ENCODE assay signal across 35 cellular contexts in genomic region chr17:49887744-49888360, GRCh38. TPM values are rescaled to one million over a fixed set of nuclear protein-coding genes. Genes with fewer than 3 reads are reported as not detected.
DNase-seq lines count a peak whose midpoint lies in the region; ATAC-seq, FAIRE-seq and TF ChIP-seq lines count a peak whose summit lies in the region.
"Had no signal": no experiment of that assay in that cellular context is flagged by ENCODE, and none has a peak within 500 bp of the region (broad histone marks: within the 10 kb centered on the region; RNA-seq: fewer than 3 reads in every experiment).

No MANE protein-coding gene starts in this region.

- POLR2A ChIA-PET in HepG2 (lab: Yijun Ruan, JAX) (interaction anchor here (1.0 to 1.3 kb wide), 6 partner anchors 11 to 111 kb away, joined by 3 to 5 read pairs (median 3); no protein-coding TSS in a partner anchor), GM10248 (lab: Yijun Ruan, JAX) (no interaction called here)

- TF ChIP-seq POLR2A in HepG2 (IDR thresholded peaks at IDR 0.05; ENCODE audit: insufficient read depth in 1 of 2, low read depth in 2 of 2, low read length in 2 of 2) = no peak
- TF ChIP-seq POLR2A in right lobe of liver (IDR thresholded peaks at IDR 0.05) = no peak

- H3K27me3 Mint-ChIP-seq in neural crest cell (ENCODE audit: low read depth) = peaks cover 30% of the 10 kb centered on the region

- no peak overlapping the region for H3K9ac ChIP-seq in HepG2 (ENCODE audit: insufficient read depth, low read depth, low read length)

- no peak overlapping the region for H3K4me3 Mint-ChIP-seq in neural crest cell
- H3K4me3 Mint-ChIP-seq: activated naive CD4-positive, alpha-beta T cell treated with anti-CD3 and anti-CD28 coated beads, Interleukin-2, amount 10 ng/mL, durations not matched to agents 7 days and 5 days; activated T-helper 1 cell treated with anti-CD3 and anti-CD28 coated beads, Interleukin-12 subunit alpha, Interleukin-12 subunit beta, Interleukin-2, Interleukin-4 antibody, amounts not matched to agents 30 ng/mL and 10 ng/mL and 1 ng/mL, durations not matched to agents 14 hours and 24 hours and 36 hours; immature natural killer cell; natural killer cell had no signal

- 50% methylated on average over 8 of the region's 9 CpGs for WGBS in HepG2 (ENCODE audit: low lambda C conversion rate)
- 57% methylated on average over 5 of the region's 9 CpGs for WGBS in right lobe of liver (ENCODE audit: insufficient coverage, low coverage, low lambda C conversion rate, missing lambda C conversion rate)

- no peaks in the 10 kb centered on the region for H3K79me2 ChIP-seq in HepG2 (ENCODE audit: insufficient read depth, low read length)

- TF ChIP-seq EP300 in HepG2 (IDR thresholded peaks at IDR 0.05; ENCODE audit: low read depth in 2 of 2, low read length in 2 of 2) (no peak), HepG2 (CRISPR knock-in tag; IDR thresholded peaks at IDR 0.05; ENCODE audit: borderline replicate concordance) (no peak)

- H3K4me1 Mint-ChIP-seq in neural crest cell = no peaks in the 10 kb centered on the region
- H3K4me1 Mint-ChIP-seq: activated naive CD4-positive, alpha-beta T cell treated with anti-CD3 and anti-CD28 coated beads, Interleukin-2, amount 10 ng/mL, durations not matched to agents 7 days and 5 days; immature natural killer cell; natural killer cell had no signal

- BruUV-seq in HepG2 (replicated peaks; lab: Mats Ljungman, UMichigan) = no TSS peak

- no peak for DNase-seq in HepG2 (ENCODE audit: low spot score)
- no peak for DNase-seq in right lobe of liver
- peak; percentile 37 for DNase-seq in epithelial cell of esophagus (ENCODE audit: low read depth)
- no peak for DNase-seq in neural crest cell (ENCODE audit: low read depth, low spot score)
- DNase-seq in Right ventricle myocardium superior = no peak
- DNase-seq in stimulated activated CD4-positive, alpha-beta T cell treated with anti-CD3 and anti-CD28 coated beads, Interleukin-15, amount 100 ng/mL, for 24 hours = no peak
- no peak for DNase-seq in GM10248 (ENCODE audit: extremely low spot score)
- DNase-seq: activated CD4-positive, alpha-beta T cell treated with anti-CD3 and anti-CD28 coated beads, Interleukin-2, amount 50 U/mL, for 48 hours; activated naive CD4-positive, alpha-beta T cell treated with anti-CD3 and anti-CD28 coated beads, Interleukin-2, amount 10 ng/mL, durations not matched to agents 7 days and 5 days; amniotic stem cell; effector CD8-positive, alpha-beta T cell; gastrocnemius medialis; GOT3; hypothalamus; immature natural killer cell; left ventricle myocardium superior; natural killer cell; NCI-H2029; NCI-H69; ovary; Peyer's patch; SJCRH30; stimulated activated CD4-positive, alpha-beta T cell treated with anti-CD3 and anti-CD28 coated beads, Interleukin-4, amount 100 ng/mL, for 1 hour had no signal

- H3K27me3 ChIP-seq in HepG2 (ENCODE audit: control insufficient read depth in 1 of 2, insufficient read depth in 2 of 2, low read length in 2 of 2) (peaks cover 2 to 28% of the 10 kb centered on the region in 2 experiments; a peak in 3 of 5 replicates), right lobe of liver (no peaks in the 10 kb centered on the region)
- H3K27me3 ChIP-seq: ovary, right atrium auricular region had no signal

- H3K4me2 ChIP-seq in HepG2 (ENCODE audit: low read depth, low read length) = peak overlapping the region; percentile 83

- no peaks in the 10 kb centered on the region for H4K20me1 ChIP-seq in HepG2 (ENCODE audit: insufficient read depth, low read length)

- peak overlapping the region; percentile 43 for H3K27ac Mint-ChIP-seq in neural crest cell (ENCODE audit: unreplicated experiment)
- H3K27ac Mint-ChIP-seq: activated naive CD4-positive, alpha-beta T cell treated with anti-CD3 and anti-CD28 coated beads, Interleukin-2, amount 10 ng/mL, durations not matched to agents 7 days and 5 days; activated T-helper 1 cell treated with anti-CD3 and anti-CD28 coated beads, Interleukin-12 subunit alpha, Interleukin-12 subunit beta, Interleukin-2, Interleukin-4 antibody, amounts not matched to agents 30 ng/mL and 10 ng/mL and 1 ng/mL, durations not matched to agents 14 hours and 24 hours and 36 hours; immature natural killer cell; natural killer cell had no signal

- in situ Hi-C loops in HepG2 (cut with HindIII; ENCODE audit: extremely low pct_ligation_motif_present, low pct_unique_long_range_greater_than_20kb) = no loop called here

- H3K4me1 ChIP-seq in HepG2 (ENCODE audit: insufficient read depth, low read length) (peaks cover 39% of the 10 kb centered on the region), right lobe of liver (no peaks in the 10 kb centered on the region)
- H3K4me1 ChIP-seq: gastrocnemius medialis had no signal

- no peaks in the 10 kb centered on the region for H3K9me3 Mint-ChIP-seq in neural crest cell
- H3K9me3 Mint-ChIP-seq: activated naive CD4-positive, alpha-beta T cell treated with anti-CD3 and anti-CD28 coated beads, Interleukin-2, amount 10 ng/mL, durations not matched to agents 7 days and 5 days; activated T-helper 1 cell treated with anti-CD3 and anti-CD28 coated beads, Interleukin-12 subunit alpha, Interleukin-12 subunit beta, Interleukin-2, Interleukin-4 antibody, amounts not matched to agents 30 ng/mL and 10 ng/mL and 1 ng/mL, durations not matched to agents 14 hours and 24 hours and 36 hours; immature natural killer cell; natural killer cell had no signal

- TF ChIP-seq RAD21 in HepG2 (CRISPR knock-in tag; IDR thresholded peaks at IDR 0.05) = no peak

- H2AFZ ChIP-seq in HepG2 (ENCODE audit: low read length) = no peak overlapping the region

- ATAC-seq in HepG2 (peak; percentile 36), right lobe of liver (no peak), Right ventricle myocardium superior (ENCODE audit: poor library complexity) (no peak), GM18909 (IDR thresholded peaks at IDR 0.05; ENCODE audit: poor library complexity, unreplicated experiment) (no peak)
- ATAC-seq: gastrocnemius medialis, GM12878, K562, left ventricle myocardium superior, natural killer cell had no signal

- intact Hi-C loops in HepG2 (cut with micrococcal nuclease; ENCODE audit: unreplicated experiment) = no loop called here
- intact Hi-C loops in right lobe of liver (cut with DNase I) = no loop called here
- intact Hi-C loops in Right ventricle myocardium superior (cut with DNase I) = no loop called here

- H3K27ac ChIP-seq in HepG2 (ENCODE audit: extremely low read length, insufficient read depth, low read length) (peak overlapping the region; percentile 88), right lobe of liver (no peak overlapping the region)
- H3K27ac ChIP-seq: 22Rv1, gastrocnemius medialis, ovary, Peyer's patch, right atrium auricular region, SJCRH30 had no signal

- H3K36me3 ChIP-seq in HepG2 (replicated peaks in 1 of 2; ENCODE audit: control insufficient read depth in 1 of 2, insufficient read depth in 2 of 2, low read length in 2 of 2) (no peaks in the 10 kb centered on the region), right lobe of liver (no peaks in the 10 kb centered on the region)
- H3K36me3 ChIP-seq: gastrocnemius medialis, ovary, Peyer's patch, right atrium auricular region, SJCRH30 had no signal

- H3K9me3 ChIP-seq in HepG2 (ENCODE audit: low read length) (no peaks in the 10 kb centered on the region), right lobe of liver (no peaks in the 10 kb centered on the region)
- H3K9me3 ChIP-seq: gastrocnemius medialis, ovary, Peyer's patch, right atrium auricular region, SJCRH30 had no signal

- no peak for FAIRE-seq in HepG2 (lab: Jason Lieb, UNC)
- FAIRE-seq: colon, D721Med, GM12878, K562 had no signal

- TF ChIP-seq CTCF in HepG2 (CRISPR knock-in tag; IDR thresholded peaks at IDR 0.05) (no peak), right lobe of liver (IDR thresholded peaks at IDR 0.05) (no peak), epithelial cell of esophagus (IDR thresholded peaks at IDR 0.05; ENCODE audit: insufficient read depth, low read depth, low read length, missing control alignments) (no peak), neural crest cell (conservative IDR thresholded peaks at IDR 0.05) (no peak), GM10248 (IDR thresholded peaks at IDR 0.05; ENCODE audit: control extremely low read depth, extremely low read depth, low read depth, missing control alignments) (no peak)

- H3K4me3 ChIP-seq in HepG2 (replicated peaks in 1 of 3; ENCODE audit: insufficient read depth in 1 of 3, low read depth in 2 of 3, low read length in 3 of 3) = no peak overlapping the region; a peak in 1 of 6 replicates
- H3K4me3 ChIP-seq in right lobe of liver = no peak overlapping the region
- H3K4me3 ChIP-seq in epithelial cell of esophagus (ENCODE audit: low read length) = no peak overlapping the region
- H3K4me3 ChIP-seq: gastrocnemius medialis, GM12878, K562, ovary, Peyer's patch, right atrium auricular region, SJCRH30 had no signal

- CTCF ChIA-PET in HepG2 (lab: Yijun Ruan, JAX; ENCODE audit: low intra/inter-chr PET ratio, low total read pairs) = no interaction called here
- CTCF ChIA-PET in GM10248 (lab: Yijun Ruan, JAX) = interaction anchor here (1.1 to 2.2 kb wide), 2 partner anchors 7 to 110 kb away, joined by 3 to 6 read pairs; no protein-coding TSS in a partner anchor

- H3K36me3 Mint-ChIP-seq in neural crest cell (ENCODE audit: low read depth) = no peaks in the 10 kb centered on the region
- H3K36me3 Mint-ChIP-seq: activated naive CD4-positive, alpha-beta T cell treated with anti-CD3 and anti-CD28 coated beads, Interleukin-2, amount 10 ng/mL, durations not matched to agents 7 days and 5 days; immature natural killer cell; natural killer cell had no signal

RNA-seq across cellular contexts. Expression of gene TAC4, which starts 40.0 kb away (rescaled TPM):
- total RNA-seq in HepG2 (2016; rRNA removed; fragmentation: Illumina TruSeq; extraction: Trizol) (not detected in 2 replicates), right lobe of liver (not detected), neural crest cell (not detected in 2 replicates), Right ventricle myocardium superior (not detected)
- total RNA-seq in HepG2 (2016; cell fraction: cytosol; rRNA removed; fragmentation: Illumina TruSeq; extraction: Trizol; ENCODE audit: low read depth) = not detected in 2 replicates
- total RNA-seq in HepG2 (2016; cell fraction: insoluble cytoplasmic fraction; rRNA removed; fragmentation: Illumina TruSeq; extraction: Trizol) = not detected in 2 replicates
- total RNA-seq in HepG2 (2016; cell fraction: membrane; rRNA removed; fragmentation: Illumina TruSeq; extraction: Trizol) = not detected in 2 replicates
- not detected in 2 replicates for total RNA-seq in HepG2 (2016; cell fraction: nucleus; rRNA removed; fragmentation: Illumina TruSeq; extraction: Trizol)
- not detected in 2 replicates for polyA plus RNA-seq in HepG2 (2011; rRNA removed)
- polyA plus RNA-seq in HepG2 (2011; cell fraction: cytosol; rRNA removed) = not detected in 2 replicates
- polyA plus RNA-seq in HepG2 (2011; cell fraction: nucleus; rRNA removed) = not detected in 2 replicates
- not detected in 2 replicates for polyA plus RNA-seq in HepG2 (2012)
- polyA plus RNA-seq in HepG2 (2016; cell fraction: cytosol; fragmentation: Illumina TruSeq; extraction: Trizol; ENCODE audit: low read depth) = not detected in 2 replicates
- polyA plus RNA-seq in HepG2 (2016; cell fraction: insoluble cytoplasmic fraction; fragmentation: Illumina TruSeq; extraction: Trizol; ENCODE audit: low read depth) = not detected in 2 replicates
- not detected in 2 replicates for polyA plus RNA-seq in HepG2 (2016; cell fraction: membrane; fragmentation: Illumina TruSeq; extraction: Trizol; ENCODE audit: low read depth)
- polyA plus RNA-seq in HepG2 (2016; cell fraction: nucleus; fragmentation: Illumina TruSeq; extraction: Trizol; ENCODE audit: insufficient read depth, low read depth) = not detected in 2 replicates
- not detected in 2 replicates for polyA minus RNA-seq in HepG2 (2011; rRNA and poly(A)+ RNA removed; ENCODE audit: low replicate concordance)
- not detected in 2 replicates for polyA minus RNA-seq in HepG2 (2011; cell fraction: cytosol; rRNA and poly(A)+ RNA removed)
- not detected in 2 replicates for polyA minus RNA-seq in HepG2 (2011; cell fraction: nucleus; rRNA and poly(A)+ RNA removed)
- total RNA-seq: activated T-helper 1 cell treated with anti-CD3 and anti-CD28 coated beads, Interleukin-12 subunit alpha, Interleukin-12 subunit beta, Interleukin-2, Interleukin-4 antibody, amounts not matched to agents 30 ng/mL and 10 ng/mL and 1 ng/mL, durations not matched to agents 14 hours and 24 hours and 36 hours; Daoy; gastrocnemius medialis; GM12878; K562; left ventricle myocardium superior; M059J; natural killer cell; ovary; Peyer's patch; right atrium auricular region; SJCRH30; subcutaneous adipose tissue had no signal
- polyA plus RNA-seq: GM12878, immature natural killer cell, ovary, urinary bladder had no signal
